19 cellular contexts compared by ENCODE assay signal in genomic region chr3:134447371-134447770, GRCh38. TPM values are rescaled to one million over a fixed set of nuclear protein-coding genes. Genes with fewer than 3 reads are reported as not detected.
A peak's percentile ranks its signal among the peaks of the same experiment; 100 is the strongest.
DNase-seq lines count a peak whose midpoint lies in the region; ATAC-seq and TF ChIP-seq lines count a peak whose summit lies in the region.
"Had no signal": no experiment of that assay in that cellular context is flagged by ENCODE, and none has a peak within 500 bp of the region (broad histone marks: within the 10 kb centered on the region; RNA-seq: fewer than 3 reads in every experiment).

No MANE protein-coding gene starts in this region.

- H3K9me3 Mint-ChIP-seq in mesothelial cell of epicardium = peaks cover 15% of the 10 kb centered on the region
- H3K9me3 Mint-ChIP-seq in stimulated activated effector memory CD8-positive, alpha-beta T cell treated with anti-CD3 and anti-CD28 coated beads, Interleukin-12 subunit alpha, Interleukin-12 subunit beta, amount 100 ng/mL, for 72 hours = peaks cover 12% of the 10 kb centered on the region
- H3K9me3 Mint-ChIP-seq in immature natural killer cell = peaks cover 0 to 14% (median 5%) of the 10 kb centered on the region in 6 donors

- peaks cover 19 to 48% (median 28%) of the 10 kb centered on the region in 10 experiments for H3K4me1 ChIP-seq in BLaER1 treated with 17β-estradiol and CSF1 and Interleukin-3, amounts not matched to agents 10 nM and 100 nM

- no peaks in the 10 kb centered on the region for H3K36me3 ChIP-seq in BLaER1 treated with 17β-estradiol and CSF1 and Interleukin-3, amounts not matched to agents 10 nM and 100 nM
- no peaks in the 10 kb centered on the region for H3K36me3 ChIP-seq in WERI-Rb-1

- H3K27ac ChIP-seq in BLaER1 treated with 17β-estradiol and CSF1 and Interleukin-3, amounts not matched to agents 10 nM and 100 nM = no peak overlapping the region
- H3K27ac ChIP-seq in WERI-Rb-1 = peak overlapping the region; percentile 84

- H3K36me3 Mint-ChIP-seq in mesothelial cell of epicardium (peaks cover 4% of the 10 kb centered on the region), immature natural killer cell (peaks cover 0 to 7% (median 3%) of the 10 kb centered on the region in 3 donors)
- H3K36me3 Mint-ChIP-seq in stimulated activated effector memory CD8-positive, alpha-beta T cell treated with anti-CD3 and anti-CD28 coated beads, Interleukin-12 subunit alpha, Interleukin-12 subunit beta, amount 100 ng/mL, for 72 hours = no peaks in the 10 kb centered on the region

- H3K4me3 Mint-ChIP-seq in mesothelial cell of epicardium (no peak overlapping the region), immature natural killer cell (no peak overlapping the region)
- H3K4me3 Mint-ChIP-seq in stimulated activated effector memory CD8-positive, alpha-beta T cell treated with anti-CD3 and anti-CD28 coated beads, Interleukin-12 subunit alpha, Interleukin-12 subunit beta, amount 100 ng/mL, for 72 hours = no peak overlapping the region
- H3K4me3 Mint-ChIP-seq: B cell; CD8-positive, alpha-beta memory T cell had no signal

- no peak overlapping the region for H3K4me3 ChIP-seq in BLaER1 treated with 17β-estradiol and CSF1 and Interleukin-3, amounts not matched to agents 10 nM and 100 nM
- H3K4me3 ChIP-seq in WERI-Rb-1 (ENCODE audit: low read depth, low read length) = no peak overlapping the region

- peaks cover 13 to 19% (median 16%) of the 10 kb centered on the region in 11 experiments for H3K9me3 ChIP-seq in BLaER1 treated with 17β-estradiol and CSF1 and Interleukin-3, amounts not matched to agents 10 nM and 100 nM (replicated peaks in 1 of 11)
- peaks cover 3% of the 10 kb centered on the region for H3K9me3 ChIP-seq in WERI-Rb-1 (ENCODE audit: severe bottlenecking)

- 0 out of 22 replicates have a peak, but pooled peaks cover 0 to 3% (median 0%) of the 10 kb centered on the region in 11 experiments for H4K20me1 ChIP-seq in BLaER1 treated with 17β-estradiol and CSF1 and Interleukin-3, amounts not matched to agents 10 nM and 100 nM

- TF ChIP-seq CTCF in WERI-Rb-1 (IDR thresholded peaks at IDR 0.05; ENCODE audit: low read depth, low read length) = no peak
- TF ChIP-seq CTCF in mesothelial cell of epicardium (IDR thresholded peaks at IDR 0.05; ENCODE audit: unreplicated experiment) = no peak

- H3K27me3 Mint-ChIP-seq in mesothelial cell of epicardium (ENCODE audit: low read depth) (no peaks in the 10 kb centered on the region), immature natural killer cell (ENCODE audit: low read depth in 3 of 3) (peaks cover 3 to 6% (median 5%) of the 10 kb centered on the region in 3 donors)

- H3K27ac Mint-ChIP-seq in mesothelial cell of epicardium (peak overlapping the region; percentile 37), immature natural killer cell (no peak overlapping the region)
- H3K27ac Mint-ChIP-seq in stimulated activated effector memory CD8-positive, alpha-beta T cell treated with anti-CD3 and anti-CD28 coated beads, Interleukin-12 subunit alpha, Interleukin-12 subunit beta, amount 100 ng/mL, for 72 hours = no peak overlapping the region
- H3K27ac Mint-ChIP-seq: B cell; CD8-positive, alpha-beta memory T cell had no signal

- H3K4me1 Mint-ChIP-seq in mesothelial cell of epicardium (peaks cover 31% of the 10 kb centered on the region), immature natural killer cell (no peaks in the 10 kb centered on the region)
- no peaks in the 10 kb centered on the region for H3K4me1 Mint-ChIP-seq in stimulated activated effector memory CD8-positive, alpha-beta T cell treated with anti-CD3 and anti-CD28 coated beads, Interleukin-12 subunit alpha, Interleukin-12 subunit beta, amount 100 ng/mL, for 72 hours
- H3K4me1 Mint-ChIP-seq: B cell; CD8-positive, alpha-beta memory T cell had no signal

- ATAC-seq in stimulated activated effector memory CD8-positive, alpha-beta T cell treated with anti-CD3 and anti-CD28 coated beads, Interleukin-12 subunit alpha, Interleukin-12 subunit beta, amount 100 ng/mL, for 72 hours = peak; percentile 28
- no peak for ATAC-seq in GM21447 (IDR thresholded peaks at IDR 0.05; ENCODE audit: unreplicated experiment)

- H3K4me2 ChIP-seq in BLaER1 treated with 17β-estradiol and CSF1 and Interleukin-3, amounts not matched to agents 10 nM and 100 nM = peak overlapping the region; percentile 52 to 87 (median 76)

- H3K27me3 ChIP-seq in BLaER1 treated with 17β-estradiol and CSF1 and Interleukin-3, amounts not matched to agents 10 nM and 100 nM = no peaks in the 10 kb centered on the region
- no peaks in the 10 kb centered on the region for H3K27me3 ChIP-seq in WERI-Rb-1 (ENCODE audit: insufficient read depth, low read depth, severe bottlenecking)

- H3K9ac ChIP-seq in BLaER1 treated with 17β-estradiol and CSF1 and Interleukin-3, amounts not matched to agents 10 nM and 100 nM = no peak overlapping the region

- DNase-seq in WERI-Rb-1 = no peak
- DNase-seq in mesothelial cell of epicardium (ENCODE audit: low spot score in 2 of 2, unreplicated experiment in 2 of 2) = no peak
- peak in 1 of 2 donors; percentile 23 for DNase-seq in stimulated activated effector memory CD8-positive, alpha-beta T cell treated with anti-CD3 and anti-CD28 coated beads, Interleukin-12 subunit alpha, Interleukin-12 subunit beta, amount 100 ng/mL, for 72 hours (ENCODE audit: low spot score in 2 of 2)
- DNase-seq in immature natural killer cell = no peak
- DNase-seq in NOMO-1 treated with dmso at 0.1 percent for 144 hours (lab: John Stamatoyannopoulos, UW; ENCODE audit: unreplicated experiment) = no peak
- DNase-seq: ACHN; CD8-positive, alpha-beta memory T cell; DMS79 treated with DMSO at 0.1 percent for 48 hours; GOT3; KBM-7; NCI-H1436; NCI-H2029; NCI-H2171; NCI-H446; NCI-H69; SHP77 had no signal

RNA-seq across cellular contexts. Expression of gene ANAPC13, which starts 38.4 kb away (rescaled TPM):
- total RNA-seq in mesothelial cell of epicardium = 63.0 to 64.7 TPM (median 63.1 TPM) in 3 replicates
- 10 to 100 TPM; 43.6 to 64.4 (median 58.4) TPM for polyA plus RNA-seq in immature natural killer cell

RNA-seq across cellular contexts. Expression of gene CEP63, which starts 38.5 kb away (rescaled TPM):
- 20.8 to 23.5 TPM (median 22.5 TPM) in 3 replicates for total RNA-seq in mesothelial cell of epicardium
- 10 to 100 TPM in 2 of 3 donors, 1 to 10 TPM in 1; 6.3 to 17.6 (median 10.8) TPM for polyA plus RNA-seq in immature natural killer cell
